ENCODE assay signal across 8 cellular contexts in genomic region chr13:44373601-44374347, GRCh38. TPM values are rescaled to one million over a fixed set of nuclear protein-coding genes. Genes with fewer than 3 reads are reported as not detected.
A peak's percentile ranks its signal among the peaks of the same experiment; 100 is the strongest.
DNase-seq lines count a peak whose midpoint lies in the region; ATAC-seq and TF ChIP-seq lines count a peak whose summit lies in the region.

TSS of gene SERP2 (plus strand) at chr13:44373824. CDS start at chr13:44374026, 202 bp downstream.

- CTCF ChIA-PET in CD4-positive, alpha-beta T cell (lab: Charles Lee): no interaction called here

- POLR2A ChIA-PET in CD4-positive, alpha-beta T cell (lab: Charles Lee): no interaction called here

- H3K4me3 ChIP-seq in endocrine pancreas (ENCODE audit: control insufficient read depth, insufficient read depth, low read length): no peak within 1 kb of the TSS

- H3K36me3 Mint-ChIP-seq in CD4-positive, alpha-beta T cell (ENCODE audit: low read depth): no peaks in the 10 kb centered on the region
- no peaks in the 10 kb centered on the region for H3K36me3 Mint-ChIP-seq in mesothelial cell of epicardium
- no peaks in the 10 kb centered on the region for H3K36me3 Mint-ChIP-seq in type B pancreatic cell

- no peak for TF ChIP-seq CTCF in CD4-positive, alpha-beta T cell (IDR thresholded peaks at IDR 0.05)
- TF ChIP-seq CTCF in mesothelial cell of epicardium (IDR thresholded peaks at IDR 0.05; ENCODE audit: unreplicated experiment): no peak
- TF ChIP-seq CTCF in type B pancreatic cell (conservative IDR thresholded peaks at IDR 0.05): no peak

- no peak for ATAC-seq in CD4-positive, alpha-beta T cell (ENCODE audit: poor library complexity)

- no peak within 1 kb of the TSS for H3K27ac Mint-ChIP-seq in CD4-positive, alpha-beta T cell
- H3K27ac Mint-ChIP-seq in mesothelial cell of epicardium (no peak within 1 kb of the TSS), type B pancreatic cell (peak within 1 kb of the TSS; percentile 68)

- H3K9ac ChIP-seq in endocrine pancreas (ENCODE audit: control insufficient read depth, insufficient read depth, low read length): peak within 1 kb of the TSS; percentile 60

- H3K4me3 Mint-ChIP-seq in CD4-positive, alpha-beta T cell: peak within 1 kb of the TSS; percentile 58
- H3K4me3 Mint-ChIP-seq in mesothelial cell of epicardium (peak within 1 kb of the TSS; percentile 65), type B pancreatic cell (peak within 1 kb of the TSS; percentile 81)

- no peaks in the 10 kb centered on the region for H3K9me3 Mint-ChIP-seq in CD4-positive, alpha-beta T cell
- no peaks in the 10 kb centered on the region for H3K9me3 Mint-ChIP-seq in mesothelial cell of epicardium
- H3K9me3 Mint-ChIP-seq in type B pancreatic cell: no peaks in the 10 kb centered on the region

- peaks cover 5% of the 10 kb centered on the region for H3K4me1 Mint-ChIP-seq in CD4-positive, alpha-beta T cell (ENCODE audit: low read depth)
- peaks cover 23% of the 10 kb centered on the region for H3K4me1 Mint-ChIP-seq in mesothelial cell of epicardium
- peaks cover 23% of the 10 kb centered on the region for H3K4me1 Mint-ChIP-seq in type B pancreatic cell (ENCODE audit: unreplicated experiment)

- no peak for DNase-seq in CD4-positive, alpha-beta T cell
- DNase-seq in NCI-H2227 treated with DMSO at 0.1 percent for 48 hours (lab: John Stamatoyannopoulos, UW) (peak; percentile 48), mesothelial cell of epicardium (ENCODE audit: low spot score in 2 of 2, unreplicated experiment in 2 of 2) (peak in 1 of 2 experiments; percentile 44), type B pancreatic cell (ENCODE audit: extremely low spot score, unreplicated experiment) (no peak), NCI-H446 treated with DMSO at 0.1 percent for 48 hours (lab: John Stamatoyannopoulos, UW) (no peak), 8988T (no peak), NCI-H226 (no peak)

- H3K36me3 ChIP-seq in endocrine pancreas (ENCODE audit: control insufficient read depth, insufficient read depth, low read length): no peaks in the 10 kb centered on the region

- peaks cover 39% of the 10 kb centered on the region for H3K27me3 Mint-ChIP-seq in CD4-positive, alpha-beta T cell
- H3K27me3 Mint-ChIP-seq in mesothelial cell of epicardium (ENCODE audit: low read depth): peaks cover 17% of the 10 kb centered on the region
- peaks cover 27% of the 10 kb centered on the region for H3K27me3 Mint-ChIP-seq in type B pancreatic cell

- intact Hi-C loops in CD4-positive, alpha-beta T cell (cut with DNase I, micrococcal nuclease): no loop called here

- no peaks in the 10 kb centered on the region for H3K4me1 ChIP-seq in endocrine pancreas (ENCODE audit: control insufficient read depth, insufficient read depth, low read length)

- H3K27ac ChIP-seq in CD4-positive, alpha-beta T cell (ENCODE audit: low read depth, low read length): no peak within 1 kb of the TSS

- H3K9me3 ChIP-seq in CD4-positive, alpha-beta T cell (ENCODE audit: control insufficient read depth, low read length): no peaks in the 10 kb centered on the region
- H3K9me3 ChIP-seq in endocrine pancreas (ENCODE audit: control insufficient read depth, low read length): no peaks in the 10 kb centered on the region

- peaks cover 15% of the 10 kb centered on the region for H3K27me3 ChIP-seq in CD4-positive, alpha-beta T cell (ENCODE audit: control insufficient read depth, insufficient read depth, low read length)
- no peaks in the 10 kb centered on the region for H3K27me3 ChIP-seq in endocrine pancreas (ENCODE audit: control insufficient read depth, insufficient read depth, low read length)

RNA-seq across cellular contexts. Expression of gene SERP2, which starts in this region (rescaled TPM):
- not detected for total RNA-seq in CD4-positive, alpha-beta T cell
- 3.9 to 5.4 TPM (median 4.8 TPM) in 3 replicates for total RNA-seq in mesothelial cell of epicardium
- 3.6 and 6.1 TPM in 2 replicates for total RNA-seq in type B pancreatic cell (ENCODE audit: low replicate concordance)
